Comparison of ENCODE assay signal across 18 cellular contexts in the genomic region with DNA sequence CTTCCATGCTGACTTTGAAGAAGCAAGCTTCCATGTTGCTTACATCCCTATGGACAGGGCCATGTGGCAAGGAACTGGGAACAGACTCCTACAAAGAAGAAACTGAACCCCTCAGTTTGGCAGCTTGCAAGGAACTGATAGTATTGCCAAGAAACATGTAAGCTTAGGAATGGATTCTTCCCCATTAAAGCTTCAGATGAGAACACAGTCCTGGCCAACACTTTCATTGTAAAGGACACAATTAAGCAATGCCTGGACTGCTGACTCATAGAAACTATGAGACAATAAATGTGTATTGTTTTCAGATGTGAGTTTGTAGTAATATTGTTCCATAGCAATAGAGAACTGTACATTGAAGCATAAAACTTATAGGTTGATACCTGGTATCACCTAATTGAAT.
DNase-seq lines count a peak whose midpoint lies in the region; ATAC-seq lines count a peak whose summit lies in the region.
"Had no signal": no experiment of that assay in that cellular context is flagged by ENCODE, and none has a peak within 500 bp of the region (broad histone marks: within the 10 kb centered on the region; RNA-seq: fewer than 3 reads in every experiment).

No MANE protein-coding gene starts in this region.

- DNase-seq in AG08395 (ENCODE audit: low spot score) (peak; percentile 4), HCEC 1CT (peak; percentile 39), amniotic epithelial cell (ENCODE audit: low read depth) (peak; percentile 4), fibroblast of peridontal ligament (ENCODE audit: extremely low read depth) (peak; percentile 67), NCI-H1105 (lab: John Stamatoyannopoulos, UW) (no peak), Kasumi-1 (lab: John Stamatoyannopoulos, UW) (no peak), putamen (ENCODE audit: low spot score) (no peak)
- DNase-seq: activated CD8-positive, alpha-beta T cell treated with anti-CD3 and anti-CD28 coated beads, Interleukin-2, amount 10 ng/mL, durations not matched to agents 7 days and 5 days; activated naive CD4-positive, alpha-beta T cell; activated T-cell treated with anti-CD3 and anti-CD28 coated beads, Interleukin-2, amount 50 U/mL, for 1 hour; COR-L47; head of caudate nucleus; naive B cell; NCI-H187 treated with DMSO at 0.1 percent for 48 hours; NCI-H82; Right ventricle myocardium superior; upper lobe of right lung had no signal

- no peak for ATAC-seq in GM18520 (IDR thresholded peaks at IDR 0.05; ENCODE audit: unreplicated experiment)
- ATAC-seq: activated CD8-positive, alpha-beta T cell treated with anti-CD3 and anti-CD28 coated beads, Interleukin-2, amount 10 ng/mL, durations not matched to agents 7 days and 5 days; upper lobe of right lung had no signal

Comparison
In these comparisons a context has a peak if more than half of its experiments do, and no peak if none do; other contexts are left out.
1. DNase-seq: peak in AG08395 (single experiment), HCEC 1CT (single experiment), amniotic epithelial cell (single experiment) and fibroblast of peridontal ligament (single experiment); none in NCI-H1105 (single experiment), Kasumi-1 (0 of 2) and putamen (single experiment).